In the genomic region with DNA sequence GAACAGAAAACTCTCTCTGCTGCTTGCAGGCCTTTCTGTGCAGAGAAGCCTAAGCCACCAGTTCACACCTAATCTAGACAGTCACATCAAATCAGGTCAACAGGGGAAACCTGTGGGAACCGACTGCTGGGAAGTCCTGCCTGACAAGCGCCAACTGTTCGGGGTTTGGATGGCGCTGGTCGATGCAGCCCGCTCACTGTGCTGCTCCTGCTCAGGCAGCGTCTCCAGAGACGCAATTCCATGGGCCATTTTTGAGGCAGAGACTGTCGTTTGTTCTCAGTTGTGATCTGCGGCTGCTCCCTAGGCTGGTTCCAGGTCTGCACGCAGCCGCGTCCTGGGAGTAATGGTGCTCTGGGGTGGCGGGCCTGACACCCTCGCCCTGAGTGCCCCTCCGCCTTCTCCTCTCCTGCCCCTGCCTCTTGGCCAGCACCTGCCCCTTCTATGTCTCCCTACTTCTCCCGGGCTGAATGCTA, we compare ENCODE assay signal across 1 cellular context.
TF ChIP-seq lines count a peak whose summit lies in the region.

No MANE protein-coding gene starts in this region.

TF ChIP-seq in HepG2, 621 proteins besides CTCF, POLR2A, EP300 and RAD21 (continues in another document):
- TF ChIP-seq, protein P1, sequence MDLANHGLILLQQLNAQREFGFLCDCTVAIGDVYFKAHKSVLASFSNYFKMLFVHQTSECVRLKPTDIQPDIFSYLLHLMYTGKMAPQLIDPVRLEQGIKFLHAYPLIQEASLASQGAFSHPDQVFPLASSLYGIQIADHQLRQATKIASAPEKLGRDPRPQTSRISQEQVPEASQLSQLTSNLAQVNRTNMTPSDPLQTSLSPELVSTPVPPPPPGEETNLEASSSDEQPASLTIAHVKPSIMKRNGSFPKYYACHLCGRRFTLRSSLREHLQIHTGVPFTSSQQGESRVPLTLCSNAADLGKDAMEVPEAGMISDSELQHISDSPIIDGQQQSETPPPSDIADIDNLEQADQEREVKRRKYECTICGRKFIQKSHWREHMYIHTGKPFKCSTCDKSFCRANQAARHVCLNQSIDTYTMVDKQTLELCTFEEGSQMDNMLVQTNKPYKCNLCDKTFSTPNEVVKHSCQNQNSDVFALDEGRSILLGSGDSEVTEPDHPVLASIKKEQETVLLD (CRISPR knock-in tag; IDR thresholded peaks at IDR 0.05; ENCODE audit: low read depth): no peak
- TF ChIP-seq NPAS2 (CRISPR knock-in tag; IDR thresholded peaks at IDR 0.05; ENCODE audit: borderline replicate concordance) (no peak), ZNF792 (CRISPR knock-in tag; IDR thresholded peaks at IDR 0.05) (no peak), FOXP1 (IDR thresholded peaks at IDR 0.05) (no peak), FOXP1 (CRISPR knock-in tag; IDR thresholded peaks at IDR 0.05) (no peak), ZNF883 (CRISPR knock-in tag; IDR thresholded peaks at IDR 0.05; ENCODE audit: not compliant biosample characterization) (no peak), ZNF781 (CRISPR knock-in tag; IDR thresholded peaks at IDR 0.05; ENCODE audit: borderline replicate concordance, not compliant biosample characterization) (no peak), CBX5 (CRISPR knock-in tag; IDR thresholded peaks at IDR 0.05; ENCODE audit: borderline replicate concordance) (no peak), ZNF17 (CRISPR knock-in tag; IDR thresholded peaks at IDR 0.05) (no peak), NR2F2 (IDR thresholded peaks at IDR 0.05; ENCODE audit: borderline replicate concordance, low read depth) (no peak), SMAD3 (CRISPR knock-in tag; IDR thresholded peaks at IDR 0.05) (no peak), ZBTB20 (CRISPR knock-in tag; IDR thresholded peaks at IDR 0.05; ENCODE audit: borderline replicate concordance, low read depth) (no peak), KDM2A (CRISPR knock-in tag; IDR thresholded peaks at IDR 0.05; ENCODE audit: borderline replicate concordance, low read depth) (no peak), FIP1L1 (IDR thresholded peaks at IDR 0.05; ENCODE audit: borderline replicate concordance, insufficient read depth, low read depth, low read length) (no peak), HNRNPL (IDR thresholded peaks at IDR 0.05; ENCODE audit: low read depth, low read length) (0 out of 2 replicates have a peak, but pooled peaks have one; percentile 27), GABPB1 (CRISPR knock-in tag; IDR thresholded peaks at IDR 0.05) (no peak; the same call in 1 of the 2 replicates), MTA3 (CRISPR knock-in tag; IDR thresholded peaks at IDR 0.05) (no peak), HOXA7 (CRISPR knock-in tag; IDR thresholded peaks at IDR 0.05) (no peak), NBN (conservative IDR thresholded peaks at IDR 0.05) (no peak), ZNF546 (CRISPR knock-in tag; conservative IDR thresholded peaks at IDR 0.05) (no peak), ETV5 (CRISPR knock-in tag; IDR thresholded peaks at IDR 0.05; ENCODE audit: borderline replicate concordance) (no peak), TBL1XR1 (IDR thresholded peaks at IDR 0.05; ENCODE audit: borderline replicate concordance, low read length, partially characterized antibody) (no peak), XBP1 (CRISPR knock-in tag; IDR thresholded peaks at IDR 0.05) (no peak), YY1 (IDR thresholded peaks at IDR 0.05; ENCODE audit: insufficient read depth, insufficient replicate concordance, low read depth, low read length) (no peak), ZMAT3 (CRISPR knock-in tag; conservative IDR thresholded peaks at IDR 0.05) (0 out of 2 replicates have a peak, but pooled peaks have one; percentile 28), ZFAT (CRISPR knock-in tag; conservative IDR thresholded peaks at IDR 0.05) (no peak), ZNF451 (CRISPR knock-in tag; IDR thresholded peaks at IDR 0.05) (0 out of 2 replicates have a peak, but pooled peaks have one; percentile 50), TMF1 (CRISPR knock-in tag; IDR thresholded peaks at IDR 0.05; ENCODE audit: low read depth) (no peak), MAF1 (CRISPR knock-in tag; IDR thresholded peaks at IDR 0.05; ENCODE audit: borderline replicate concordance) (no peak), HOXA9 (CRISPR knock-in tag; IDR thresholded peaks at IDR 0.05; ENCODE audit: borderline replicate concordance) (no peak), EED (CRISPR knock-in tag; IDR thresholded peaks at IDR 0.05) (no peak), ZFP36L1 (CRISPR knock-in tag; IDR thresholded peaks at IDR 0.05) (no peak)
- TF ChIP-seq, protein P2, sequence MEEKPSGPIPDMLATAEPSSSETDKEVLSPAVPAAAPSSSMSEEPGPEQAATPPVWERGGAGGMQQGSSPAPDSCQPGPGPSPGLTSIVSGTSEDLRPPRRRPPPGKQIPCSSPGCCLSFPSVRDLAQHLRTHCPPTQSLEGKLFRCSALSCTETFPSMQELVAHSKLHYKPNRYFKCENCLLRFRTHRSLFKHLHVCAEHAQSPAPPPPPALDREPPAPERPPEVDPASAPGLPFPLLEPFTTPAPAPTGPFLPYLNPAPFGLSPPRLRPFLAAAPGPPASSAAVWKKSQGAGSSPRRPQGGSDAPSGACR (CRISPR knock-in tag; IDR thresholded peaks at IDR 0.05): no peak
- TF ChIP-seq, protein P3, sequence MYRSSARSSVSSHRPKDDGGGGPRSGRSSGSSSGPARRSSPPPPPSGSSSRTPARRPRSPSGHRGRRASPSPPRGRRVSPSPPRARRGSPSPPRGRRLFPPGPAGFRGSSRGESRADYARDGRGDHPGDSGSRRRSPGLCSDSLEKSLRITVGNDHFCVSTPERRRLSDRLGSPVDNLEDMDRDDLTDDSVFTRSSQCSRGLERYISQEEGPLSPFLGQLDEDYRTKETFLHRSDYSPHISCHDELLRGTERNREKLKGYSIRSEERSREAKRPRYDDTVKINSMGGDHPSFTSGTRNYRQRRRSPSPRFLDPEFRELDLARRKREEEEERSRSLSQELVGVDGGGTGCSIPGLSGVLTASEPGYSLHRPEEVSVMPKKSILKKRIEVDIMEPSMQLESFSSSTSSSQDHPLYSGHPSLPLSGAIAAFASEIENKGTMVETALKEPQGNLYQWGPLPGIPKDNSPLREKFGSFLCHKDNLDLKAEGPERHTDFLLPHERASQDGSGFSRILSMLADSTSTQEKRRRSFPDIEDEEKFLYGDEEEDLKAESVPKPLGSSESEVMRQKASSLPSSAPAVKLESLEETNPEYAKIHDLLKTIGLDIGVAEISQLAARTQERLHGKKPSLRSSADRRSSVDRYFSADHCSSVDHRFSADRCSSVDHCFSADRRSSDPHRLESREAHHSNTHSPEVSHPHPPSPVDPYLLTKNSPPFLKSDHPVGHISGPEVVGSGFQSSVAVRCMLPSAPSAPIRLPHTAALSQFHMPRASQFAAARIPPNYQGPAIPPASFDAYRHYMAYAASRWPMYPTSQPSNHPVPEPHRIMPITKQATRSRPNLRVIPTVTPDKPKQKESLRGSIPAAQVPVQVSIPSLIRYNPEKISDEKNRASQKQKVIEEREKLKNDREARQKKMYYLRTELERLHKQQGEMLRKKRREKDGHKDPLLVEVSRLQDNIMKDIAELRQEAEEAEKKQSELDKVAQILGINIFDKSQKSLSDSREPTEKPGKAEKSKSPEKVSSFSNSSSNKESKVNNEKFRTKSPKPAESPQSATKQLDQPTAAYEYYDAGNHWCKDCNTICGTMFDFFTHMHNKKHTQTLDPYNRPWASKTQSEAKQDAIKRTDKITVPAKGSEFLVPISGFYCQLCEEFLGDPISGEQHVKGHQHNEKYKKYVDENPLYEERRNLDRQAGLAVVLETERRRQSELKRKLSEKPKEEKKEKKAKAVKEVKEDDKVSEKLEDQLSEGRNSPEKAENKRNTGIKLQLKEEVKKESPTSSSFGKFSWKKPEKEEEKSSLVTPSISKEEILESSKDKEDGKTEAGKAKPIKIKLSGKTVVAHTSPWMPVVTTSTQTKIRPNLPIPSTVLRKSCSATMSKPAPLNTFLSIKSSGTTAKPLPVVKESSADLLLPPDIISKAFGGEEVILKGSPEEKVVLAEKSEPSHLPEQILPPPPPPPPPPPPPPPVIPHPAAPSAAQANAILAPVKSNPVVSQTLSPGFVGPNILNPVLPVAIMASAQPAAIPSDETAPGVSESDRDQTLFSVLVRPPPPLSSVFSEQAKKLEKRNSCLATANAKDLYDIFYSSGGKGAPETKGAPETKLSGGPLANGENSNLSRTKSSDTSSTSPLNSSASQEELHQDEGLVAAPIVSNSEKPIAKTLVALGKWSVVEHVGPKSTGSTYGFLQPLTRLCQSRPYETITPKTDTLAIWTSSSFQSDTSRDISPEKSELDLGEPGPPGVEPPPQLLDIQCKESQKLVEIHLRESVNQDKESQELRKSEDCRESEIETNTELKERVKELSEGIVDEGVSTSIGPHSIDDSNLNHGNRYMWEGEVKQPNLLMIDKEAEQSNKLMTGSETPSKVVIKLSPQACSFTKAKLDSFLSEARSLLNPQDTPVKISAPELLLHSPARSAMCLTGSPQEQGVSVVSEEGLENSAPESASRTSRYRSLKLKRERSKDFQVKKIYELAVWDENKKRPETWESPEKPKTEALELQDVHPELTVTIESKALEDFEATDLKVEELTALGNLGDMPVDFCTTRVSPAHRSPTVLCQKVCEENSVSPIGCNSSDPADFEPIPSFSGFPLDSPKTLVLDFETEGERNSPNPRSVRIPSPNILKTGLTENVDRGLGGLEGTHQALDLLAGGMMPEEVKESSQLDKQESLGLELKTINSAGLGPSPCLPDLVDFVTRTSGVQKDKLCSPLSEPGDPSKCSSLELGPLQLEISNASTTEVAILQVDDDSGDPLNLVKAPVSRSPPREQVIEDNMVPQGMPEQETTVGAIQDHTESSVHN (CRISPR knock-in tag; IDR thresholded peaks at IDR 0.05): no peak
- TF ChIP-seq, protein P4, sequence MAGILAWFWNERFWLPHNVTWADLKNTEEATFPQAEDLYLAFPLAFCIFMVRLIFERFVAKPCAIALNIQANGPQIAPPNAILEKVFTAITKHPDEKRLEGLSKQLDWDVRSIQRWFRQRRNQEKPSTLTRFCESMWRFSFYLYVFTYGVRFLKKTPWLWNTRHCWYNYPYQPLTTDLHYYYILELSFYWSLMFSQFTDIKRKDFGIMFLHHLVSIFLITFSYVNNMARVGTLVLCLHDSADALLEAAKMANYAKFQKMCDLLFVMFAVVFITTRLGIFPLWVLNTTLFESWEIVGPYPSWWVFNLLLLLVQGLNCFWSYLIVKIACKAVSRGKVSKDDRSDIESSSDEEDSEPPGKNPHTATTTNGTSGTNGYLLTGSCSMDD (CRISPR knock-in tag; IDR thresholded peaks at IDR 0.05): no peak
- TF ChIP-seq, protein P5, sequence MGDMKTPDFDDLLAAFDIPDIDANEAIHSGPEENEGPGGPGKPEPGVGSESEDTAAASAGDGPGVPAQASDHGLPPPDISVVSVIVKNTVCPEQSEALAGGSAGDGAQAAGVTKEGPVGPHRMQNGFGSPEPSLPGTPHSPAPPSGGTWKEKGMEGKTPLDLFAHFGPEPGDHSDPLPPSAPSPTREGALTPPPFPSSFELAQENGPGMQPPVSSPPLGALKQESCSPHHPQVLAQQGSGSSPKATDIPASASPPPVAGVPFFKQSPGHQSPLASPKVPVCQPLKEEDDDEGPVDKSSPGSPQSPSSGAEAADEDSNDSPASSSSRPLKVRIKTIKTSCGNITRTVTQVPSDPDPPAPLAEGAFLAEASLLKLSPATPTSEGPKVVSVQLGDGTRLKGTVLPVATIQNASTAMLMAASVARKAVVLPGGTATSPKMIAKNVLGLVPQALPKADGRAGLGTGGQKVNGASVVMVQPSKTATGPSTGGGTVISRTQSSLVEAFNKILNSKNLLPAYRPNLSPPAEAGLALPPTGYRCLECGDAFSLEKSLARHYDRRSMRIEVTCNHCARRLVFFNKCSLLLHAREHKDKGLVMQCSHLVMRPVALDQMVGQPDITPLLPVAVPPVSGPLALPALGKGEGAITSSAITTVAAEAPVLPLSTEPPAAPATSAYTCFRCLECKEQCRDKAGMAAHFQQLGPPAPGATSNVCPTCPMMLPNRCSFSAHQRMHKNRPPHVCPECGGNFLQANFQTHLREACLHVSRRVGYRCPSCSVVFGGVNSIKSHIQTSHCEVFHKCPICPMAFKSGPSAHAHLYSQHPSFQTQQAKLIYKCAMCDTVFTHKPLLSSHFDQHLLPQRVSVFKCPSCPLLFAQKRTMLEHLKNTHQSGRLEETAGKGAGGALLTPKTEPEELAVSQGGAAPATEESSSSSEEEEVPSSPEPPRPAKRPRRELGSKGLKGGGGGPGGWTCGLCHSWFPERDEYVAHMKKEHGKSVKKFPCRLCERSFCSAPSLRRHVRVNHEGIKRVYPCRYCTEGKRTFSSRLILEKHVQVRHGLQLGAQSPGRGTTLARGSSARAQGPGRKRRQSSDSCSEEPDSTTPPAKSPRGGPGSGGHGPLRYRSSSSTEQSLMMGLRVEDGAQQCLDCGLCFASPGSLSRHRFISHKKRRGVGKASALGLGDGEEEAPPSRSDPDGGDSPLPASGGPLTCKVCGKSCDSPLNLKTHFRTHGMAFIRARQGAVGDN (CRISPR knock-in tag; IDR thresholded peaks at IDR 0.05): peak; percentile 82
- TF ChIP-seq, protein P6, sequence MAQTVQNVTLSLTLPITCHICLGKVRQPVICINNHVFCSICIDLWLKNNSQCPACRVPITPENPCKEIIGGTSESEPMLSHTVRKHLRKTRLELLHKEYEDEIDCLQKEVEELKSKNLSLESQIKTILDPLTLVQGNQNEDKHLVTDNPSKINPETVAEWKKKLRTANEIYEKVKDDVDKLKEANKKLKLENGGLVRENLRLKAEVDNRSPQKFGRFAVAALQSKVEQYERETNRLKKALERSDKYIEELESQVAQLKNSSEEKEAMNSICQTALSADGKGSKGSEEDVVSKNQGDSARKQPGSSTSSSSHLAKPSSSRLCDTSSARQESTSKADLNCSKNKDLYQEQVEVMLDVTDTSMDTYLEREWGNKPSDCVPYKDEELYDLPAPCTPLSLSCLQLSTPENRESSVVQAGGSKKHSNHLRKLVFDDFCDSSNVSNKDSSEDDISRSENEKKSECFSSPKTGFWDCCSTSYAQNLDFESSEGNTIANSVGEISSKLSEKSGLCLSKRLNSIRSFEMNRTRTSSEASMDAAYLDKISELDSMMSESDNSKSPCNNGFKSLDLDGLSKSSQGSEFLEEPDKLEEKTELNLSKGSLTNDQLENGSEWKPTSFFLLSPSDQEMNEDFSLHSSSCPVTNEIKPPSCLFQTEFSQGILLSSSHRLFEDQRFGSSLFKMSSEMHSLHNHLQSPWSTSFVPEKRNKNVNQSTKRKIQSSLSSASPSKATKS (CRISPR knock-in tag; IDR thresholded peaks at IDR 0.05): no peak
- TF ChIP-seq, protein P7, sequence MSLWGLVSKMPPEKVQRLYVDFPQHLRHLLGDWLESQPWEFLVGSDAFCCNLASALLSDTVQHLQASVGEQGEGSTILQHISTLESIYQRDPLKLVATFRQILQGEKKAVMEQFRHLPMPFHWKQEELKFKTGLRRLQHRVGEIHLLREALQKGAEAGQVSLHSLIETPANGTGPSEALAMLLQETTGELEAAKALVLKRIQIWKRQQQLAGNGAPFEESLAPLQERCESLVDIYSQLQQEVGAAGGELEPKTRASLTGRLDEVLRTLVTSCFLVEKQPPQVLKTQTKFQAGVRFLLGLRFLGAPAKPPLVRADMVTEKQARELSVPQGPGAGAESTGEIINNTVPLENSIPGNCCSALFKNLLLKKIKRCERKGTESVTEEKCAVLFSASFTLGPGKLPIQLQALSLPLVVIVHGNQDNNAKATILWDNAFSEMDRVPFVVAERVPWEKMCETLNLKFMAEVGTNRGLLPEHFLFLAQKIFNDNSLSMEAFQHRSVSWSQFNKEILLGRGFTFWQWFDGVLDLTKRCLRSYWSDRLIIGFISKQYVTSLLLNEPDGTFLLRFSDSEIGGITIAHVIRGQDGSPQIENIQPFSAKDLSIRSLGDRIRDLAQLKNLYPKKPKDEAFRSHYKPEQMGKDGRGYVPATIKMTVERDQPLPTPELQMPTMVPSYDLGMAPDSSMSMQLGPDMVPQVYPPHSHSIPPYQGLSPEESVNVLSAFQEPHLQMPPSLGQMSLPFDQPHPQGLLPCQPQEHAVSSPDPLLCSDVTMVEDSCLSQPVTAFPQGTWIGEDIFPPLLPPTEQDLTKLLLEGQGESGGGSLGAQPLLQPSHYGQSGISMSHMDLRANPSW (CRISPR knock-in tag; IDR thresholded peaks at IDR 0.05; ENCODE audit: borderline replicate concordance): 0 out of 2 replicates have a peak, but pooled peaks have one; percentile 0
